8 cellular contexts compared by ENCODE assay signal in genomic region chr2:169480079-169480465, GRCh38. TPM values are rescaled to one million over a fixed set of nuclear protein-coding genes. Genes with fewer than 3 reads are reported as not detected.
DNase-seq lines count a peak whose midpoint lies in the region; ATAC-seq and TF ChIP-seq lines count a peak whose summit lies in the region.

No MANE protein-coding gene starts in this region.

- POLR2A ChIA-PET in A673 (lab: Charles Lee; ENCODE audit: low non-redundant PET): no interaction called here

- peak overlapping the region; percentile 64 for H3K27ac ChIP-seq in A673 (ENCODE audit: low read depth, low read length, poor library complexity, severe bottlenecking)
- H3K27ac ChIP-seq in lung (ENCODE audit: low read depth in 1 of 2, low read length in 1 of 2): no peak overlapping the region

- H3K27me3 ChIP-seq in A673 (replicated peaks; ENCODE audit: insufficient read depth, low read depth, low read length, poor library complexity) (no peaks in the 10 kb centered on the region), HAP-1 (ENCODE audit: low read depth) (no peaks in the 10 kb centered on the region), lung (ENCODE audit: control insufficient read depth, insufficient read depth) (no peaks in the 10 kb centered on the region)

- no TSS peak for BruUV-seq in A673 (replicated peaks; lab: Mats Ljungman, UMichigan)

- in situ Hi-C loops in HAP-1 (cut with MboI; ENCODE audit: low sequenced_read_pairs): no loop called here
- in situ Hi-C loops in astrocyte of the cerebellum (cut with HindIII; ENCODE audit: low sequenced_read_pairs): no loop called here

- intact Hi-C loops in A673 (cut with micrococcal nuclease; ENCODE audit: unreplicated experiment) (no loop called here), head of caudate nucleus (cut with DNase I) (no loop called here)

- H3K9me3 ChIP-seq in A673 (ENCODE audit: low read depth, low read length, poor library complexity, severe bottlenecking): no peaks in the 10 kb centered on the region
- no peaks in the 10 kb centered on the region for H3K9me3 ChIP-seq in HAP-1
- H3K9me3 ChIP-seq in lung (ENCODE audit: control insufficient read depth in 2 of 2, insufficient read depth in 1 of 2, low read length in 1 of 2): no peaks in the 10 kb centered on the region

- H3K36me3 ChIP-seq in A673 (ENCODE audit: insufficient read depth, low read length, poor library complexity, severe bottlenecking) (no peaks in the 10 kb centered on the region), HAP-1 (replicated peaks) (no peaks in the 10 kb centered on the region), lung (ENCODE audit: control insufficient read depth in 2 of 2, insufficient read depth in 2 of 2, low read length in 2 of 2) (peaks cover 7 to 10% of the 10 kb centered on the region in 2 donors)

- WGBS in lung, 2 donors: 36 to 43% methylated on average over 9 of the region's 9 CpGs

- CTCF ChIA-PET in A673 (lab: Charles Lee): interaction anchor here (0.5 kb wide), 1 partner anchor 74 kb away, joined by 3 read pairs; no protein-coding TSS in a partner anchor

- DNase-seq in A673 (ENCODE audit: low spot score) (peak; percentile 14), HAP-1 (ENCODE audit: low spot score in 2 of 2) (no peak), astrocyte of the cerebellum (ENCODE audit: low read depth) (no peak), lung (ENCODE audit: low spot score) (no peak), head of caudate nucleus (no peak)

- H3K4me3 ChIP-seq in A673 (ENCODE audit: low read depth, low read length, poor library complexity, severe bottlenecking) (peak overlapping the region; percentile 75), HAP-1 (peak overlapping the region; percentile 58), astrocyte of the cerebellum (ENCODE audit: low read depth, low read length) (peak overlapping the region; percentile 62), lung (peak overlapping the region; percentile 77)

- H3K4me1 ChIP-seq in A673 (ENCODE audit: insufficient read depth, low read length, poor library complexity, severe bottlenecking) (no peaks in the 10 kb centered on the region), HAP-1 (peaks cover 5% of the 10 kb centered on the region; the same call in 1 of the 2 replicates), lung (ENCODE audit: control insufficient read depth in 2 of 2, insufficient read depth in 2 of 2, low read length in 2 of 2) (peaks cover 0 to 3% of the 10 kb centered on the region in 2 donors)

- TF ChIP-seq CTCF in A673 (conservative IDR thresholded peaks at IDR 0.05; ENCODE audit: low read depth, low read length): no peak
- no peak for TF ChIP-seq CTCF in astrocyte of the cerebellum (IDR thresholded peaks at IDR 0.05; ENCODE audit: low read depth, low read length, missing control alignments)
- TF ChIP-seq CTCF in lung (IDR thresholded peaks at IDR 0.05; ENCODE audit: control extremely low read depth, extremely low read depth): no peak

- ATAC-seq in lung (ENCODE audit: insufficient read depth, low FRiP score) (no peak), GM19351 (IDR thresholded peaks at IDR 0.05; ENCODE audit: unreplicated experiment) (no peak), esophagus mucosa (no peak), HG03135 (IDR thresholded peaks at IDR 0.05; ENCODE audit: unreplicated experiment) (no peak)

RNA-seq across cellular contexts. Expression of gene BBS5, which starts 0.8 kb away (rescaled TPM):
- total RNA-seq in A673 (2021): 11.5 TPM in 2 replicates
- total RNA-seq in lung: 10 to 100 TPM; 12.5 to 22.5 TPM
- polyA plus RNA-seq in lung: 1 to 10 TPM; 5.1 to 5.5 TPM
- 3.5 TPM for total RNA-seq in esophagus mucosa

RNA-seq across cellular contexts. Expression of gene KLHL41, which starts 29.4 kb away (rescaled TPM):
- 0.34 and 0.63 TPM in 2 replicates for total RNA-seq in A673 (2021)
- total RNA-seq in lung: 1 to 10 TPM; 1.4 to 1.6 TPM
- polyA plus RNA-seq in lung: under 1 TPM; 0.30 to 0.77 TPM
- total RNA-seq in esophagus mucosa: 0.40 TPM
